In genomic region chr4:3598695-3599227, GRCh38 we compare ENCODE assay signal across 24 cellular contexts.
DNase-seq lines count a peak whose midpoint lies in the region; FAIRE-seq and TF ChIP-seq lines count a peak whose summit lies in the region.
"Had no signal": no experiment of that assay in that cellular context is flagged by ENCODE, and none has a peak within 500 bp of the region (broad histone marks: within the 10 kb centered on the region; RNA-seq: fewer than 3 reads in every experiment).

No MANE protein-coding gene starts in this region.

- no peak overlapping the region for H4K8ac ChIP-seq in mesenchymal stem cell (ENCODE audit: low read length)

- intact Hi-C loops in ovary (cut with DNase I), result no loop called here

- H2BK120ac ChIP-seq in mesenchymal stem cell (ENCODE audit: low read depth, low read length), result no peak overlapping the region

- H2AFZ ChIP-seq in mesenchymal stem cell (ENCODE audit: low read depth, low read length), result no peak overlapping the region
- H2AFZ ChIP-seq in osteoblast (ENCODE audit: low read length), result no peak overlapping the region

- WGBS in mesenchymal stem cell, result 91% methylated on average over 8 of the region's 8 CpGs
- WGBS in ovary, 3 donors, result 72 to 92% (median 86%) methylated on average over 8 of the region's 8 CpGs

- TF ChIP-seq POLR2A in GM12891 (IDR thresholded peaks at IDR 0.05; ENCODE audit: low read depth, low read length) (no peak), ovary (IDR thresholded peaks at IDR 0.05) (no peak)

- H3K79me2 ChIP-seq in osteoblast (ENCODE audit: insufficient read depth, low read length), result no peaks in the 10 kb centered on the region

- no peak overlapping the region for H3K9ac ChIP-seq in mesenchymal stem cell (ENCODE audit: low read length)
- H3K9ac ChIP-seq: BLaER1 treated with 17β-estradiol and CSF1 and Interleukin-3, amounts not matched to agents 10 nM and 100 nM had no signal

- H3K27me3 ChIP-seq in bronchial epithelial cell (ENCODE audit: control insufficient read depth, insufficient read depth, low read length) (no peaks in the 10 kb centered on the region), mesenchymal stem cell (ENCODE audit: control insufficient read depth in 1 of 2, insufficient read depth in 1 of 2, low read length in 2 of 2) (peaks cover 0 to 2% of the 10 kb centered on the region in 2 experiments), osteoblast (ENCODE audit: insufficient read depth, low read length) (no peaks in the 10 kb centered on the region), ovary (no peaks in the 10 kb centered on the region)
- H3K27me3 ChIP-seq: BE2C; BLaER1 treated with 17β-estradiol and CSF1 and Interleukin-3, amounts not matched to agents 10 nM and 100 nM had no signal

- H3K14ac ChIP-seq in mesenchymal stem cell (ENCODE audit: low read length in 2 of 2), result no peak overlapping the region

- H3K4me3 ChIP-seq in bronchial epithelial cell (ENCODE audit: low read depth, low read length), result no peak overlapping the region
- H3K4me3 ChIP-seq in mesenchymal stem cell (ENCODE audit: insufficient read depth in 1 of 2, low read depth in 1 of 2, low read length in 2 of 2), result no peak overlapping the region
- H3K4me3 ChIP-seq in osteoblast (ENCODE audit: insufficient read depth, low read length), result no peak overlapping the region
- no peak overlapping the region for H3K4me3 ChIP-seq in ovary
- H3K4me3 ChIP-seq: A549; BLaER1 treated with 17β-estradiol and CSF1 and Interleukin-3, amounts not matched to agents 10 nM and 100 nM; HAP-1 had no signal

- FAIRE-seq in GM12891 (lab: Jason Lieb, UNC) (peak; percentile 87), bronchial epithelial cell (lab: Jason Lieb, UNC) (peak; percentile 100)
- FAIRE-seq: A549, D721Med, H54 had no signal

- H3K4me2 ChIP-seq in mesenchymal stem cell (ENCODE audit: low read length, poor library complexity, severe bottlenecking), result no peak overlapping the region
- no peak overlapping the region for H3K4me2 ChIP-seq in osteoblast (ENCODE audit: insufficient read depth, low read length)
- H3K4me2 ChIP-seq: A549; BLaER1 treated with 17β-estradiol and CSF1 and Interleukin-3, amounts not matched to agents 10 nM and 100 nM had no signal

- no peak overlapping the region for H2BK12ac ChIP-seq in mesenchymal stem cell (ENCODE audit: low read length in 2 of 2)

- no peaks in the 10 kb centered on the region for H3K36me3 ChIP-seq in bronchial epithelial cell (ENCODE audit: control insufficient read depth, insufficient read depth, low read length)
- H3K36me3 ChIP-seq in mesenchymal stem cell (ENCODE audit: control insufficient read depth in 1 of 2, insufficient read depth in 2 of 2, low read depth in 1 of 2, low read length in 2 of 2), result no peaks in the 10 kb centered on the region
- no peaks in the 10 kb centered on the region for H3K36me3 ChIP-seq in osteoblast (ENCODE audit: insufficient read depth, low read length)
- H3K36me3 ChIP-seq in ovary, result no peaks in the 10 kb centered on the region
- H3K36me3 ChIP-seq: BE2C; BLaER1 treated with 17β-estradiol and CSF1 and Interleukin-3, amounts not matched to agents 10 nM and 100 nM; HAP-1 had no signal

- H4K91ac ChIP-seq in mesenchymal stem cell (ENCODE audit: low read length), result peak overlapping the region; percentile 78

- no peaks in the 10 kb centered on the region for H4K20me1 ChIP-seq in osteoblast (ENCODE audit: insufficient read depth, low read length)
- H4K20me1 ChIP-seq: BLaER1 treated with 17β-estradiol and CSF1 and Interleukin-3, amounts not matched to agents 10 nM and 100 nM had no signal

- H2BK5ac ChIP-seq in mesenchymal stem cell (ENCODE audit: low read depth, low read length, poor library complexity, severe bottlenecking), result no peak overlapping the region

- H3K4ac ChIP-seq in mesenchymal stem cell (ENCODE audit: low read depth in 1 of 2, low read length in 2 of 2), result no peak overlapping the region

- no peak for TF ChIP-seq EP300 in ovary (IDR thresholded peaks at IDR 0.05)

- no peak overlapping the region for H3K23ac ChIP-seq in mesenchymal stem cell (ENCODE audit: low read length in 2 of 2)

- DNase-seq in GM12891 (ENCODE audit: insufficient read length, low spot score), result no peak
- no peak for DNase-seq in bronchial epithelial cell (ENCODE audit: low read depth)
- DNase-seq in mesenchymal stem cell, result no peak
- peak; percentile 17 for DNase-seq in osteoblast (ENCODE audit: insufficient read length, low spot score, missing footprints)
- no peak for DNase-seq in DMS 273 (lab: John Stamatoyannopoulos, UW; ENCODE audit: unreplicated experiment)
- no peak for DNase-seq in hippocampal formation (lab: John Stamatoyannopoulos, UW)
- DNase-seq in ovary, result no peak
- DNase-seq in SKM-1 treated with dmso at 0.1 percent for 144 hours (lab: John Stamatoyannopoulos, UW; ENCODE audit: unreplicated experiment), result no peak
- DNase-seq: 8988T; ACHN; AML-193; BE2C; CD4-positive, alpha-beta T cell; CD8-positive, alpha-beta memory T cell; DMS53; DMS79 treated with DMSO at 0.1 percent for 48 hours; GF-D8; GOT3; HFFc6 had no signal

- H2BK15ac ChIP-seq in mesenchymal stem cell (ENCODE audit: low read depth, poor library complexity, severe bottlenecking), result no peak overlapping the region

- H3K4me1 ChIP-seq in mesenchymal stem cell (ENCODE audit: control insufficient read depth, insufficient read depth, low read depth, low read length), result peaks cover 3% of the 10 kb centered on the region
- H3K4me1 ChIP-seq in osteoblast (ENCODE audit: insufficient read depth, low read length), result no peaks in the 10 kb centered on the region
- H3K4me1 ChIP-seq in ovary (ENCODE audit: insufficient read depth), result no peaks in the 10 kb centered on the region
- H3K4me1 ChIP-seq: A549; BE2C; BLaER1 treated with 17β-estradiol and CSF1 and Interleukin-3, amounts not matched to agents 10 nM and 100 nM; HAP-1 had no signal

- no peaks in the 10 kb centered on the region for H3K79me1 ChIP-seq in mesenchymal stem cell (replicated peaks; ENCODE audit: low read length, poor library complexity, severe bottlenecking)

- H2AK5ac ChIP-seq in mesenchymal stem cell (ENCODE audit: low read length, severe bottlenecking), result no peak overlapping the region

- H3K9me3 ChIP-seq in mesenchymal stem cell (ENCODE audit: control insufficient read depth, low read length), result peaks cover 3% of the 10 kb centered on the region
- no peaks in the 10 kb centered on the region for H3K9me3 ChIP-seq in osteoblast (ENCODE audit: low read depth, low read length)
- H3K9me3 ChIP-seq in ovary, result no peaks in the 10 kb centered on the region
- H3K9me3 ChIP-seq: A549, BE2C, HAP-1 had no signal

- no peak for TF ChIP-seq CTCF in bronchial epithelial cell (IDR thresholded peaks at IDR 0.05; ENCODE audit: insufficient read depth, low read length, severe bottlenecking)
- no peak for TF ChIP-seq CTCF in osteoblast (IDR thresholded peaks at IDR 0.05; ENCODE audit: extremely low read depth, low read depth, low read length)
- TF ChIP-seq CTCF in ovary (IDR thresholded peaks at IDR 0.05), result no peak

- H3K27ac ChIP-seq in mesenchymal stem cell (ENCODE audit: low read length, poor library complexity, severe bottlenecking) (no peak overlapping the region), osteoblast (ENCODE audit: low read depth, low read length) (no peak overlapping the region), ovary (no peak overlapping the region)
- H3K27ac ChIP-seq: A549; BLaER1 treated with 17β-estradiol and CSF1 and Interleukin-3, amounts not matched to agents 10 nM and 100 nM had no signal

- no peak overlapping the region for H3K18ac ChIP-seq in mesenchymal stem cell (ENCODE audit: low read depth in 1 of 2, low read length in 2 of 2)

TF ChIP-seq in GM12891, 5 proteins besides CTCF, POLR2A, EP300 and RAD21:
- TF ChIP-seq POLR2AphosphoS5 (IDR thresholded peaks at IDR 0.05; ENCODE audit: low read depth, low read length), result no peak
- TF ChIP-seq TAF1 (IDR thresholded peaks at IDR 0.05; ENCODE audit: low read depth, low read length), result no peak
- no peak for TF ChIP-seq POU2F2 (IDR thresholded peaks at IDR 0.05; ENCODE audit: low read depth, low read length)
- TF ChIP-seq SPI1 (IDR thresholded peaks at IDR 0.05; ENCODE audit: low read depth, low read length), result no peak
- TF ChIP-seq PAX5 (IDR thresholded peaks at IDR 0.05; ENCODE audit: insufficient read depth, low read length, severe bottlenecking), result no peak
